22 cellular contexts compared by ENCODE assay signal in genomic region chr10:58382489-58382995, GRCh38. TPM values are rescaled to one million over a fixed set of nuclear protein-coding genes. Genes with fewer than 3 reads are reported as not detected.
DNase-seq lines count a peak whose midpoint lies in the region; ATAC-seq and TF ChIP-seq lines count a peak whose summit lies in the region.
"Had no signal": no experiment of that assay in that cellular context is flagged by ENCODE, and none has a peak within 500 bp of the region (broad histone marks: within the 10 kb centered on the region; RNA-seq: fewer than 3 reads in every experiment).

No MANE protein-coding gene starts in this region.

- H3K9me3 Mint-ChIP-seq in CD14-positive monocyte (peaks cover 0 to 4% (median 0%) of the 10 kb centered on the region in 7 donors), HFFc6 (no peaks in the 10 kb centered on the region)
- H3K9me3 Mint-ChIP-seq: CD4-positive, alpha-beta T cell; CD8-positive, alpha-beta memory T cell; GM23338; H9 had no signal

- no peaks in the 10 kb centered on the region for H3K36me3 ChIP-seq in neutrophil

- no peak for TF ChIP-seq POLR2A in erythroblast (IDR thresholded peaks at IDR 0.05; ENCODE audit: low read length)

- TF ChIP-seq CTCF in CD14-positive monocyte (IDR thresholded peaks at IDR 0.05) (no peak), neutrophil (IDR thresholded peaks at IDR 0.05) (no peak), HFFc6 (IDR thresholded peaks at IDR 0.05) (no peak)

- peaks cover 34 to 40% of the 10 kb centered on the region in 2 experiments for H3K4me1 ChIP-seq in neutrophil (ENCODE audit: control insufficient read depth in 1 of 2, insufficient read depth in 1 of 2, low read depth in 1 of 2, low read length in 1 of 2)

- H3K27ac Mint-ChIP-seq in CD14-positive monocyte, result peak overlapping the region in 5 of 7 donors; percentile 97 to 98 (median 97)
- H3K27ac Mint-ChIP-seq in T-helper 17 cell, result peak overlapping the region; percentile 96
- no peak overlapping the region for H3K27ac Mint-ChIP-seq in HFFc6
- H3K27ac Mint-ChIP-seq: GM23338, H9 had no signal

- intact Hi-C loops in CD14-positive monocyte (cut with micrococcal nuclease), result loop anchor here (5.0 kb wide), 1 partner anchor 50 kb away; no protein-coding TSS in a partner anchor

- peaks cover 41% of the 10 kb centered on the region for H3K4me1 Mint-ChIP-seq in CD14-positive monocyte
- peaks cover 20% of the 10 kb centered on the region for H3K4me1 Mint-ChIP-seq in T-helper 17 cell
- peaks cover 25% of the 10 kb centered on the region for H3K4me1 Mint-ChIP-seq in HFFc6 (ENCODE audit: low read depth)

- no peaks in the 10 kb centered on the region for H3K27me3 ChIP-seq in neutrophil
- H3K27me3 ChIP-seq: BLaER1 had no signal

- H3K4me3 Mint-ChIP-seq in CD14-positive monocyte, result no peak overlapping the region
- no peak overlapping the region for H3K4me3 Mint-ChIP-seq in T-helper 17 cell
- no peak overlapping the region for H3K4me3 Mint-ChIP-seq in HFFc6
- H3K4me3 Mint-ChIP-seq: B cell, GM23338, H9 had no signal

- H3K27ac ChIP-seq in neutrophil, result peak overlapping the region; percentile 94
- H3K27ac ChIP-seq: 22Rv1, BLaER1, C4-2B had no signal

- H3K9me3 ChIP-seq in T-helper 17 cell (ENCODE audit: control insufficient read depth, low read length, poor library complexity, severe bottlenecking), result no peaks in the 10 kb centered on the region
- no peaks in the 10 kb centered on the region for H3K9me3 ChIP-seq in neutrophil
- H3K9me3 ChIP-seq: BLaER1 had no signal

- no peak overlapping the region for H3K4me3 ChIP-seq in neutrophil (ENCODE audit: low read depth in 1 of 2, low read length in 1 of 2)
- H3K4me3 ChIP-seq: BLaER1, GM12878, GM23338 had no signal

- no peak for ATAC-seq in T-helper 17 cell
- ATAC-seq: GM12878, GM23338, HCT116 had no signal

- no peak for DNase-seq in CD14-positive monocyte (ENCODE audit: low spot score)
- DNase-seq in T-helper 17 cell, result no peak
- peak; percentile 10 to 32 for DNase-seq in erythroblast (lab: John Stamatoyannopoulos, UW)
- DNase-seq in SK-N-DZ (ENCODE audit: low spot score), result no peak
- DNase-seq in OCI-M2 (lab: John Stamatoyannopoulos, UW; ENCODE audit: unreplicated experiment), result no peak
- no peak for DNase-seq in NCI-H2029 treated with DMSO at 0.1 percent for 48 hours (lab: John Stamatoyannopoulos, UW)
- no peak for DNase-seq in HFFc6
- DNase-seq: CD4-positive, alpha-beta T cell; CD8-positive, alpha-beta memory T cell; DMS 273 treated with DMSO at 0.1 percent for 48 hours; DMS79; EL; GDM1; H9 had no signal

- H3K27me3 Mint-ChIP-seq in CD14-positive monocyte (ENCODE audit: low read depth in 3 of 3) (no peaks in the 10 kb centered on the region), T-helper 17 cell (no peaks in the 10 kb centered on the region), HFFc6 (ENCODE audit: insufficient read depth) (no peaks in the 10 kb centered on the region; the same call in 1 of the 2 replicates)
- H3K27me3 Mint-ChIP-seq: B cell; CD4-positive, alpha-beta T cell had no signal

- H3K36me3 Mint-ChIP-seq in CD14-positive monocyte (peaks cover 9 to 21% of the 10 kb centered on the region in 2 donors), T-helper 17 cell (ENCODE audit: low read depth) (no peaks in the 10 kb centered on the region), HFFc6 (ENCODE audit: low read depth) (peaks cover 4% of the 10 kb centered on the region; the same call in 1 of the 2 replicates)

RNA-seq across cellular contexts. Expression of gene TFAM, which starts 2.7 kb away (rescaled TPM):
- 10 to 100 TPM; 33.8 to 34.4 TPM for polyA plus RNA-seq in CD14-positive monocyte
- 10 to 100 TPM; 33.9 to 40.2 TPM for total RNA-seq in T-helper 17 cell
- 35.0 and 40.7 TPM in 2 replicates for polyA plus RNA-seq in SK-N-DZ (2014; cell fraction: cytosol; rRNA removed)
- 17.8 and 36.9 TPM in 2 replicates for polyA plus RNA-seq in SK-N-DZ (2014; cell fraction: nucleus; rRNA removed)
- total RNA-seq in HFFc6 (2021; fragmentation: NEBNext Ultra II Directional; extraction: Animal tissue kit (Norgen Biotek cat#: 25700)), result 10 to 100 TPM; 21.4 to 27.1 (median 26.0) TPM

RNA-seq across cellular contexts. Expression of gene UBE2D1, which starts 47.7 kb away (rescaled TPM):
- 100 to 1,000 TPM; 107 to 119 TPM for polyA plus RNA-seq in CD14-positive monocyte
- 10 to 100 TPM; 10.5 to 14.6 TPM for total RNA-seq in T-helper 17 cell
- polyA plus RNA-seq in SK-N-DZ (2014; cell fraction: cytosol; rRNA removed), result 21.9 and 30.0 TPM in 2 replicates
- polyA plus RNA-seq in SK-N-DZ (2014; cell fraction: nucleus; rRNA removed), result 32.0 and 33.3 TPM in 2 replicates
- total RNA-seq in HFFc6 (2021; fragmentation: NEBNext Ultra II Directional; extraction: Animal tissue kit (Norgen Biotek cat#: 25700)), result 10 to 100 TPM in 4 of 6 experiments, 1 to 10 TPM in 2; 8.1 to 11.3 (median 10.1) TPM

Comparison
In these comparisons a context has a peak if more than half of its experiments do, and no peak if none do; other contexts are left out.
1. DNase-seq: peak in erythroblast (2 of 2); none in CD14-positive monocyte (single experiment), T-helper 17 cell (0 of 3), SK-N-DZ (single experiment), OCI-M2 (single experiment), NCI-H2029 treated with DMSO at 0.1 percent for 48 hours (single experiment) and HFFc6 (single experiment).